16 cellular contexts compared by ENCODE assay signal in the genomic region with DNA sequence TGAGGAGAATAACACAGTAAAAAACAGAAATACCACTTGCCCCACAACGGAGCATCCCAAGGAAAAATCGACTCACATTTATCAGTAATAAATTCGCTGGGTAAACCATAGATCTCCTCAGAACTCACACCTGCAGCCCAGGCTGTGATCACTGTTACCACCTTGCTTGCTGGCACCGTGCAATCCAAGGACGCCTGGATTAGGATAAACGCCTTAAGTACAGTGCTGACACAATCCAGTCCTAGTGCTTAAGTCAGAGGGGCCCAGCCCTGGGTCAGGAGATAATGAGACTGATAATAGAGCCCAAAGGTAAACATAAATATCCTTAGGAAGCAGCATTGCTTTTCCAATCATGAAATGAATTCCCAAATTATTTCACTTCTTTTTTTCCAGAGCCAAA.
DNase-seq lines count a peak whose midpoint lies in the region; ATAC-seq, FAIRE-seq and TF ChIP-seq lines count a peak whose summit lies in the region.
"Had no signal": no experiment of that assay in that cellular context is flagged by ENCODE, and none has a peak within 500 bp of the region (broad histone marks: within the 10 kb centered on the region; RNA-seq: fewer than 3 reads in every experiment).

No MANE protein-coding gene starts in this region.

- H3K9me3 ChIP-seq in WERI-Rb-1 (ENCODE audit: severe bottlenecking) = no peaks in the 10 kb centered on the region
- no peaks in the 10 kb centered on the region for H3K9me3 ChIP-seq in hepatocyte (ENCODE audit: low read depth)
- H3K9me3 ChIP-seq in small intestine (ENCODE audit: control insufficient read depth, low read depth) = no peaks in the 10 kb centered on the region
- H3K9me3 ChIP-seq in HepG2 (ENCODE audit: low read length) = no peaks in the 10 kb centered on the region

- POLR2A ChIA-PET in HepG2 (lab: Yijun Ruan, JAX) = no interaction called here

- DNase-seq in ELF-1 (ENCODE audit: low read depth, low spot score) (peak; percentile 30), WERI-Rb-1 (peak; percentile 78), hepatocyte (ENCODE audit: low spot score) (no peak), small intestine (peak; percentile 30), DMS79 treated with DMSO at 0.1 percent for 48 hours (lab: John Stamatoyannopoulos, UW) (no peak), HepG2 (ENCODE audit: low spot score) (no peak), NCI-H1092 treated with DMSO at 0.1 percent for 48 hours (lab: John Stamatoyannopoulos, UW) (no peak)
- DNase-seq: DMS153, EL, GOT3, IMR-90, Kasumi-1, NCI-H187, NCI-H345, NCI-H526, SIG-M5 had no signal

- CTCF ChIA-PET in HepG2 (lab: Yijun Ruan, JAX; ENCODE audit: low intra/inter-chr PET ratio, low total read pairs) = no interaction called here

- H3K9me2 ChIP-seq in hepatocyte (replicated peaks; ENCODE audit: insufficient read depth) = no peaks in the 10 kb centered on the region

- no TSS peak for BruUV-seq in HepG2 (replicated peaks; lab: Mats Ljungman, UMichigan)

- TF ChIP-seq RAD21 in HepG2 (CRISPR knock-in tag; IDR thresholded peaks at IDR 0.05) = no peak

- no peak for ATAC-seq in HepG2

- TF ChIP-seq EP300 in HepG2 (IDR thresholded peaks at IDR 0.05; ENCODE audit: low read depth in 2 of 2, low read length in 2 of 2) (no peak), HepG2 (CRISPR knock-in tag; IDR thresholded peaks at IDR 0.05; ENCODE audit: borderline replicate concordance) (no peak)

- no peak for TF ChIP-seq CTCF in WERI-Rb-1 (IDR thresholded peaks at IDR 0.05; ENCODE audit: low read depth, low read length)
- TF ChIP-seq CTCF in hepatocyte (IDR thresholded peaks at IDR 0.05; ENCODE audit: poor library complexity) = no peak
- no peak for TF ChIP-seq CTCF in HepG2 (CRISPR knock-in tag; IDR thresholded peaks at IDR 0.05)

- in situ Hi-C loops in HepG2 (cut with HindIII; ENCODE audit: extremely low pct_ligation_motif_present, low pct_unique_long_range_greater_than_20kb) = no loop called here

- H3K36me3 ChIP-seq in WERI-Rb-1 (no peaks in the 10 kb centered on the region), hepatocyte (replicated peaks; ENCODE audit: insufficient read depth, low read depth) (no peaks in the 10 kb centered on the region), small intestine (ENCODE audit: control insufficient read depth in 2 of 2, insufficient read depth in 2 of 2, low read length in 2 of 2) (no peaks in the 10 kb centered on the region), HepG2 (replicated peaks in 1 of 2; ENCODE audit: control insufficient read depth in 1 of 2, insufficient read depth in 2 of 2, low read length in 2 of 2) (no peaks in the 10 kb centered on the region)

- H2AFZ ChIP-seq in hepatocyte = no peak overlapping the region
- H2AFZ ChIP-seq in HepG2 (ENCODE audit: low read length) = no peak overlapping the region

- peaks cover 76% of the 10 kb centered on the region for H3K4me1 ChIP-seq in hepatocyte (ENCODE audit: insufficient read depth)
- peaks cover 0 to 7% of the 10 kb centered on the region in 2 donors for H3K4me1 ChIP-seq in small intestine (ENCODE audit: control insufficient read depth in 2 of 2, insufficient read depth in 1 of 2, low read depth in 1 of 2, low read length in 1 of 2)
- H3K4me1 ChIP-seq in HepG2 (ENCODE audit: insufficient read depth, low read length) = peaks cover 49% of the 10 kb centered on the region

- intact Hi-C loops in HepG2 (cut with micrococcal nuclease; ENCODE audit: unreplicated experiment) = no loop called here

- no peak overlapping the region for H3K4me3 ChIP-seq in WERI-Rb-1 (ENCODE audit: low read depth, low read length)
- H3K4me3 ChIP-seq in hepatocyte = no peak overlapping the region
- H3K4me3 ChIP-seq in small intestine (ENCODE audit: low read depth in 1 of 2, low read length in 2 of 2) = no peak overlapping the region
- H3K4me3 ChIP-seq in HepG2 (replicated peaks in 1 of 3; ENCODE audit: insufficient read depth in 1 of 3, low read depth in 2 of 3, low read length in 3 of 3) = no peak overlapping the region

- H3K27me3 ChIP-seq in WERI-Rb-1 (ENCODE audit: insufficient read depth, low read depth, severe bottlenecking) (no peaks in the 10 kb centered on the region), hepatocyte (no peaks in the 10 kb centered on the region), small intestine (ENCODE audit: control insufficient read depth in 2 of 2, insufficient read depth in 2 of 2, low read length in 2 of 2) (no peaks in the 10 kb centered on the region), HepG2 (ENCODE audit: control insufficient read depth in 1 of 2, insufficient read depth in 2 of 2, low read length in 2 of 2) (no peaks in the 10 kb centered on the region)

- 30% methylated on average over 6 of the region's 6 CpGs for WGBS in hepatocyte (ENCODE audit: low lambda C conversion rate, missing lambda C conversion rate)
- WGBS in small intestine, 3 donors = 20 to 55% (median 32%) methylated on average over 6 of the region's 6 CpGs
- WGBS in HepG2 (ENCODE audit: low lambda C conversion rate) = 92% methylated on average over 6 of the region's 6 CpGs

- FAIRE-seq in small intestine (lab: Jason Lieb, UNC) (no peak), HepG2 (lab: Jason Lieb, UNC) (no peak)

- H3K79me2 ChIP-seq in hepatocyte = peaks cover 77% of the 10 kb centered on the region
- peaks cover 94% of the 10 kb centered on the region for H3K79me2 ChIP-seq in HepG2 (ENCODE audit: insufficient read depth, low read length)

- no peak for TF ChIP-seq POLR2A in HepG2 (IDR thresholded peaks at IDR 0.05; ENCODE audit: insufficient read depth in 1 of 2, low read depth in 2 of 2, low read length in 2 of 2)

- H3K27ac ChIP-seq in WERI-Rb-1 (no peak overlapping the region), hepatocyte (no peak overlapping the region), small intestine (ENCODE audit: low read depth in 1 of 2, low read length in 1 of 2) (no peak overlapping the region), HepG2 (ENCODE audit: extremely low read length, insufficient read depth, low read length) (no peak overlapping the region)

- H4K20me1 ChIP-seq in hepatocyte (ENCODE audit: insufficient read depth, poor library complexity, severe bottlenecking) = no peaks in the 10 kb centered on the region
- no peaks in the 10 kb centered on the region; the same call in 1 of the 2 replicates for H4K20me1 ChIP-seq in HepG2 (ENCODE audit: insufficient read depth, low read length)

- H3K9ac ChIP-seq in HepG2 (ENCODE audit: insufficient read depth, low read depth, low read length) = no peak overlapping the region

- H3K4me2 ChIP-seq in hepatocyte (peak overlapping the region; percentile 0), HepG2 (ENCODE audit: low read depth, low read length) (no peak overlapping the region)

TF ChIP-seq in HepG2, 621 proteins besides CTCF, POLR2A, EP300 and RAD21 (continues in another document):
- TF ChIP-seq, protein P1, sequence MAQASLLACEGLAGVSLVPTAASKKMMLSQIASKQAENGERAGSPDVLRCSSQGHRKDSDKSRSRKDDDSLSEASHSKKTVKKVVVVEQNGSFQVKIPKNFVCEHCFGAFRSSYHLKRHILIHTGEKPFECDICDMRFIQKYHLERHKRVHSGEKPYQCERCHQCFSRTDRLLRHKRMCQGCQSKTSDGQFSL (CRISPR knock-in tag; IDR thresholded peaks at IDR 0.05) = no peak
- TF ChIP-seq, protein P2, sequence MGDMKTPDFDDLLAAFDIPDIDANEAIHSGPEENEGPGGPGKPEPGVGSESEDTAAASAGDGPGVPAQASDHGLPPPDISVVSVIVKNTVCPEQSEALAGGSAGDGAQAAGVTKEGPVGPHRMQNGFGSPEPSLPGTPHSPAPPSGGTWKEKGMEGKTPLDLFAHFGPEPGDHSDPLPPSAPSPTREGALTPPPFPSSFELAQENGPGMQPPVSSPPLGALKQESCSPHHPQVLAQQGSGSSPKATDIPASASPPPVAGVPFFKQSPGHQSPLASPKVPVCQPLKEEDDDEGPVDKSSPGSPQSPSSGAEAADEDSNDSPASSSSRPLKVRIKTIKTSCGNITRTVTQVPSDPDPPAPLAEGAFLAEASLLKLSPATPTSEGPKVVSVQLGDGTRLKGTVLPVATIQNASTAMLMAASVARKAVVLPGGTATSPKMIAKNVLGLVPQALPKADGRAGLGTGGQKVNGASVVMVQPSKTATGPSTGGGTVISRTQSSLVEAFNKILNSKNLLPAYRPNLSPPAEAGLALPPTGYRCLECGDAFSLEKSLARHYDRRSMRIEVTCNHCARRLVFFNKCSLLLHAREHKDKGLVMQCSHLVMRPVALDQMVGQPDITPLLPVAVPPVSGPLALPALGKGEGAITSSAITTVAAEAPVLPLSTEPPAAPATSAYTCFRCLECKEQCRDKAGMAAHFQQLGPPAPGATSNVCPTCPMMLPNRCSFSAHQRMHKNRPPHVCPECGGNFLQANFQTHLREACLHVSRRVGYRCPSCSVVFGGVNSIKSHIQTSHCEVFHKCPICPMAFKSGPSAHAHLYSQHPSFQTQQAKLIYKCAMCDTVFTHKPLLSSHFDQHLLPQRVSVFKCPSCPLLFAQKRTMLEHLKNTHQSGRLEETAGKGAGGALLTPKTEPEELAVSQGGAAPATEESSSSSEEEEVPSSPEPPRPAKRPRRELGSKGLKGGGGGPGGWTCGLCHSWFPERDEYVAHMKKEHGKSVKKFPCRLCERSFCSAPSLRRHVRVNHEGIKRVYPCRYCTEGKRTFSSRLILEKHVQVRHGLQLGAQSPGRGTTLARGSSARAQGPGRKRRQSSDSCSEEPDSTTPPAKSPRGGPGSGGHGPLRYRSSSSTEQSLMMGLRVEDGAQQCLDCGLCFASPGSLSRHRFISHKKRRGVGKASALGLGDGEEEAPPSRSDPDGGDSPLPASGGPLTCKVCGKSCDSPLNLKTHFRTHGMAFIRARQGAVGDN (CRISPR knock-in tag; IDR thresholded peaks at IDR 0.05) = no peak
- TF ChIP-seq ZNF703 (CRISPR knock-in tag; IDR thresholded peaks at IDR 0.05; ENCODE audit: borderline replicate concordance) (no peak), TBX2 (CRISPR knock-in tag; IDR thresholded peaks at IDR 0.05; ENCODE audit: borderline replicate concordance) (no peak), ZNF331 (CRISPR knock-in tag; IDR thresholded peaks at IDR 0.05) (no peak), TOE1 (CRISPR knock-in tag; IDR thresholded peaks at IDR 0.05) (no peak), NFE2L1 (CRISPR knock-in tag; IDR thresholded peaks at IDR 0.05; ENCODE audit: borderline replicate concordance) (no peak), ZNF549 (CRISPR knock-in tag; IDR thresholded peaks at IDR 0.05) (no peak), U2AF1 (optimal IDR thresholded peaks at IDR 0.05; ENCODE audit: low read depth, low read length) (no peak), CEBPG (CRISPR knock-in tag; IDR thresholded peaks at IDR 0.05) (no peak), TCF7 (IDR thresholded peaks at IDR 0.05; ENCODE audit: low read depth) (no peak), REL (CRISPR knock-in tag; conservative IDR thresholded peaks at IDR 0.05) (no peak), MYC (CRISPR knock-in tag; IDR thresholded peaks at IDR 0.05; ENCODE audit: borderline replicate concordance) (no peak), FOSL2 (CRISPR knock-in tag; IDR thresholded peaks at IDR 0.05) (no peak), GFI1 (CRISPR knock-in tag; IDR thresholded peaks at IDR 0.05; ENCODE audit: borderline replicate concordance) (no peak), NR2F1 (CRISPR knock-in tag; IDR thresholded peaks at IDR 0.05) (no peak)

Comparison
In these comparisons a context has a peak if more than half of its experiments do, and no peak if none do; other contexts are left out.
1. DNase-seq: peak in ELF-1 (single experiment), WERI-Rb-1 (single experiment) and small intestine (single experiment); none in hepatocyte (single experiment), DMS79 treated with DMSO at 0.1 percent for 48 hours (single experiment), HepG2 (single experiment) and NCI-H1092 treated with DMSO at 0.1 percent for 48 hours (single experiment).